In the genomic region with DNA sequence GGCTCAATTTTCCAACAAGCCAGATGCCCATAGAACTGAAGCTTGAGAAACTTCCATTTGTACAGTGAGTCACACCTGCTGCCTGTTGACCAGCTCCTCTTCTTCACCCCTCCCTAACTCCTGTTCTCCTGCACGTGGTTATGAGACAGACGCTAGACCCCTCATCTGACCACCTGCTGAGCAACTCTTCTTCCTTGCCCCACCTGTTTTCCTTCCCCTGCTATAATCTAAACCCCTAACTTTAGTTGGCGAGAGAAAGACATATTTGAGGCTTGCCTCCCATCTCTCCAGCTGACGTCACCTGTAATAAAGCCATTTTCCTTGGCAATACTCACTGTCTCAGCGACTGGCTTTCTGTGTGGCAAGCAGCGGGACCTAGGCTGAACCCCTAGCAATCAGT, we compare ENCODE assay signal across 1 cellular context.
TF ChIP-seq lines count a peak whose summit lies in the region.

No MANE protein-coding gene starts in this region.

TF ChIP-seq in HEK293, 187 proteins besides CTCF, POLR2A, EP300 and RAD21 (continued from another document):
- TF ChIP-seq SCRT2 (tag by site-specific recombination; IDR thresholded peaks at IDR 0.05) = peak; percentile 58; the same call in 1 of the 2 replicates
- TF ChIP-seq, protein P1, sequence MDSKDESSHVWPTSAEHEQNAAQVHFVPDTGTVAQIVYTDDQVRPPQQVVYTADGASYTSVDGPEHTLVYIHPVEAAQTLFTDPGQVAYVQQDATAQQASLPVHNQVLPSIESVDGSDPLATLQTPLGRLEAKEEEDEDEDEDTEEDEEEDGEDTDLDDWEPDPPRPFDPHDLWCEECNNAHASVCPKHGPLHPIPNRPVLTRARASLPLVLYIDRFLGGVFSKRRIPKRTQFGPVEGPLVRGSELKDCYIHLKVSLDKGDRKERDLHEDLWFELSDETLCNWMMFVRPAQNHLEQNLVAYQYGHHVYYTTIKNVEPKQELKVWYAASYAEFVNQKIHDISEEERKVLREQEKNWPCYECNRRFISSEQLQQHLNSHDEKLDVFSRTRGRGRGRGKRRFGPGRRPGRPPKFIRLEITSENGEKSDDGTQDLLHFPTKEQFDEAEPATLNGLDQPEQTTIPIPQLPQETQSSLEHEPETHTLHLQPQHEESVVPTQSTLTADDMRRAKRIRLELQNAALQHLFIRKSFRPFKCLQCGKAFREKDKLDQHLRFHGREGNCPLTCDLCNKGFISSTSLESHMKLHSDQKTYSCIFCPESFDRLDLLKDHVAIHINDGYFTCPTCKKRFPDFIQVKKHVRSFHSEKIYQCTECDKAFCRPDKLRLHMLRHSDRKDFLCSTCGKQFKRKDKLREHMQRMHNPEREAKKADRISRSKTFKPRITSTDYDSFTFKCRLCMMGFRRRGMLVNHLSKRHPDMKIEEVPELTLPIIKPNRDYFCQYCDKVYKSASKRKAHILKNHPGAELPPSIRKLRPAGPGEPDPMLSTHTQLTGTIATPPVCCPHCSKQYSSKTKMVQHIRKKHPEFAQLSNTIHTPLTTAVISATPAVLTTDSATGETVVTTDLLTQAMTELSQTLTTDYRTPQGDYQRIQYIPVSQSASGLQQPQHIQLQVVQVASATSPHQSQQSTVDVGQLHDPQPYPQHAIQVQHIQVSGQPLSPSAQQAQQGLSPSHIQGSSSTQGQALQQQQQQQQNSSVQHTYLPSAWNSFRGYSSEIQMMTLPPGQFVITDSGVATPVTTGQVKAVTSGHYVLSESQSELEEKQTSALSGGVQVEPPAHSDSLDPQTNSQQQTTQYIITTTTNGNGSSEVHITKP (tag by site-specific recombination; IDR thresholded peaks at IDR 0.05) = no peak
- TF ChIP-seq ZNF791 (tag by site-specific recombination; IDR thresholded peaks at IDR 0.05) = no peak
- TF ChIP-seq, protein P2, sequence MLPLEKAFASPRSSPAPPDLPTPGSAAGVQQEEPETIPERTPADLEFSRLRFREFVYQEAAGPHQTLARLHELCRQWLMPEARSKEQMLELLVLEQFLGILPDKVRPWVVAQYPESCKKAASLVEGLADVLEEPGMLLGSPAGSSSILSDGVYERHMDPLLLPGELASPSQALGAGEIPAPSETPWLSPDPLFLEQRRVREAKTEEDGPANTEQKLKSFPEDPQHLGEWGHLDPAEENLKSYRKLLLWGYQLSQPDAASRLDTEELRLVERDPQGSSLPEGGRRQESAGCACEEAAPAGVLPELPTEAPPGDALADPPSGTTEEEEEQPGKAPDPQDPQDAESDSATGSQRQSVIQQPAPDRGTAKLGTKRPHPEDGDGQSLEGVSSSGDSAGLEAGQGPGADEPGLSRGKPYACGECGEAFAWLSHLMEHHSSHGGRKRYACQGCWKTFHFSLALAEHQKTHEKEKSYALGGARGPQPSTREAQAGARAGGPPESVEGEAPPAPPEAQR (tag by site-specific recombination; IDR thresholded peaks at IDR 0.05) = no peak
